Comparison of ENCODE assay signal across 2 cellular contexts in genomic region chr4:77376788-77377460, GRCh38.
TF ChIP-seq lines count a peak whose summit lies in the region.

No MANE protein-coding gene starts in this region.

TF ChIP-seq in GM23338, 12 proteins besides CTCF, POLR2A, EP300 and RAD21:
- no peak for TF ChIP-seq JUNB (IDR thresholded peaks at IDR 0.05; ENCODE audit: unreplicated experiment)
- TF ChIP-seq REST (IDR thresholded peaks at IDR 0.05; ENCODE audit: unreplicated experiment), result no peak
- no peak for TF ChIP-seq NANOG (IDR thresholded peaks at IDR 0.05; ENCODE audit: borderline replicate concordance)
- TF ChIP-seq ETS1 (IDR thresholded peaks at IDR 0.05), result no peak
- TF ChIP-seq EZH2phosphoT487 (IDR thresholded peaks at IDR 0.05; ENCODE audit: unreplicated experiment), result no peak
- no peak for TF ChIP-seq ZNF331 (CRISPR knock-in tag; IDR thresholded peaks at IDR 0.05; ENCODE audit: low read depth)
- no peak for TF ChIP-seq ZNF462 (CRISPR knock-in tag; IDR thresholded peaks at IDR 0.05)
- TF ChIP-seq STAT1 (IDR thresholded peaks at IDR 0.05; ENCODE audit: unreplicated experiment), result no peak
- TF ChIP-seq POLR2AphosphoS5 (IDR thresholded peaks at IDR 0.05; ENCODE audit: low read depth), result no peak
- TF ChIP-seq ZNF114 (CRISPR knock-in tag; IDR thresholded peaks at IDR 0.05), result no peak
- no peak for TF ChIP-seq EZH2 (IDR thresholded peaks at IDR 0.05; ENCODE audit: low read depth, unreplicated experiment)

TF ChIP-seq in H1, 55 proteins besides CTCF, POLR2A, EP300 and RAD21:
- TF ChIP-seq CBX5 (IDR thresholded peaks at IDR 0.05; ENCODE audit: low read depth, low read length) (no peak), YY1 (IDR thresholded peaks at IDR 0.05; ENCODE audit: low read depth, low read length) (peak; percentile 53; the same call in 1 of the 2 replicates)
